8 cellular contexts compared by ENCODE assay signal in the genomic region with DNA sequence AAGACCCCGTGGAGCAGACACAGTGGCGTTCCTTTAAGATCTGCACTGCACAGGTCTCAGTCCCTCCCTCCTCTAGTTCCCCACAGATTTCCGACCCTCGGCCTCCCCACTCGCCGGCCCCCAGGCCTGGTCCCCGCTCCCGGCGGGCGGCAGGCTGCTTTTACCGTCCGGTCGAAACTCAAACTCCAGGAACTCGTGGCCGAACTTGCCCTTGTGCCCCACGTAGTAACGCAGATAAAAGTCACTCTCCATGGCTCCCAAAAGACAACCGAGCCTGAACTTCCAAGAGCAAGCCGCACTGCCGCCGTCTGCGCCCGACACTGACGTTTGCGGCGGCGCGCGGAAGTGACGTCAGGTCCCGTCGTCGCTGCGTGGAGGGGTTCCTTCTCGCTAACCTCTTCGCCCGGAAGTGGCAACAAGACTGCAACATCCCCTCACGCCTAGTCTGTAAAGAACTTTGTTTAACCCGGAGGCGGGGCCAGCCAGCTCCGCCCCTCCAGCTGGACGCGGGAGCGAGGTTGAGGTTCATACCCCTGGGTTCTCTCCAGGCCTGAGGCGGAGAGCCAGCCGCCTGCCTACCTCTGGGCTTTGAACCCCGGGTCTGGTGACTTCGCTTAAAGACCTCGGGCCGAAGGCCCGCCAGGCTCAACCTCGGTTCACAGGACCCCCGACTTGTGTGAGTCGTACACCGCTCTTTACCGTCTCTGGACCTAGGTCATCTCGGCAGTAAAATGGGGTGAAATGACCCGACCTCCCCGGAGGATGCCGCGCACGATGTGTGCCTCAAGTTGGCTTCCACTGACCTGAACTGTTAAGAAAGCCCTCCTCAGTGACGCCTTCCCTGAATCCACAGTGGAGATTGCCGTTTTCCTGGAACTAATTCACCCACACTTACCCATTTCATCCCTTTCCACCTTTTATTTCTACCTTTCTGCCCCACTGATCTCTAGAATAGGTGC. TPM values are rescaled to one million over a fixed set of nuclear protein-coding genes. Genes with fewer than 3 reads are reported as not detected.
DNase-seq lines count a peak whose midpoint lies in the region; ATAC-seq and TF ChIP-seq lines count a peak whose summit lies in the region.

A gene (minus strand): TSS at position 322 of the 959 bp plus-strand sequence. CDS start 70 bp downstream, at position 252.

- peaks cover 16% of the 10 kb centered on the region for H3K27me3 Mint-ChIP-seq in GM23338 (ENCODE audit: insufficient read depth, low read depth, poor library complexity)
- peaks cover 0 to 2% (median 0%) of the 10 kb centered on the region in 5 donors for H3K27me3 Mint-ChIP-seq in naive thymus-derived CD4-positive, alpha-beta T cell
- no peaks in the 10 kb centered on the region for H3K27me3 Mint-ChIP-seq in stimulated activated naive B cell treated with anti-CD40 and anti-IgM and Interleukin-4, amounts not matched to agents 10 μg/mL and 1 μg/mL and 100 μg/mL, for 72 hours

- H2AFZ ChIP-seq in GM23338, result peak within 1 kb of the TSS; percentile 89

- peaks cover 3% of the 10 kb centered on the region; the same call in 1 of the 3 replicates for H3K9me3 Mint-ChIP-seq in GM23338
- peaks cover 0 to 5% (median 0%) of the 10 kb centered on the region in 11 donors for H3K9me3 Mint-ChIP-seq in naive thymus-derived CD4-positive, alpha-beta T cell
- H3K9me3 Mint-ChIP-seq in stimulated activated naive B cell treated with anti-CD40 and anti-IgM and Interleukin-4, amounts not matched to agents 10 μg/mL and 1 μg/mL and 100 μg/mL, for 72 hours, result no peaks in the 10 kb centered on the region

- TF ChIP-seq CTCF in DOHH2 (IDR thresholded peaks at IDR 0.05; ENCODE audit: low read depth, low read length, poor library complexity, severe bottlenecking) (no peak), GM23338 (conservative IDR thresholded peaks at IDR 0.05; ENCODE audit: low read depth in 2 of 2) (no peak)

- POLR2A ChIA-PET in naive thymus-derived CD4-positive, alpha-beta T cell (lab: Charles Lee), result interaction anchor here (1.0 to 5.2 kb wide), 3 partner anchors 17 to 30 kb away, joined by 3 to 39 read pairs (median 3); a partner anchor contains a TSS

- H3K36me3 ChIP-seq in DOHH2 (ENCODE audit: control insufficient read depth, low read length) (peaks cover 37% of the 10 kb centered on the region), GM23338 (ENCODE audit: insufficient read depth) (peaks cover 16% of the 10 kb centered on the region)
- peaks cover 12 to 24% (median 15%) of the 10 kb centered on the region in 3 experiments for H3K36me3 ChIP-seq in naive thymus-derived CD4-positive, alpha-beta T cell (ENCODE audit: control insufficient read depth in 2 of 3, insufficient read depth in 3 of 3, low read length in 3 of 3)

- H3K4me1 ChIP-seq in DOHH2 (ENCODE audit: control insufficient read depth, low read length) (peaks cover 19% of the 10 kb centered on the region), GM23338 (ENCODE audit: insufficient read depth) (peaks cover 3% of the 10 kb centered on the region)
- H3K4me1 ChIP-seq in naive thymus-derived CD4-positive, alpha-beta T cell (ENCODE audit: control insufficient read depth in 2 of 2, insufficient read depth in 2 of 2, low read length in 2 of 2), result peaks cover 18 to 19% of the 10 kb centered on the region in 2 donors

- H4K20me1 ChIP-seq in DOHH2 (ENCODE audit: control insufficient read depth, insufficient read depth, low read depth, low read length) (peaks cover 11% of the 10 kb centered on the region; the same call in 1 of the 2 replicates), GM23338 (replicated peaks; ENCODE audit: insufficient read depth) (no peaks in the 10 kb centered on the region; the same call in 1 of the 2 replicates)

- H3K36me3 Mint-ChIP-seq in GM23338 (ENCODE audit: low read depth), result peaks cover 20% of the 10 kb centered on the region
- peaks cover 0 to 17% (median 12%) of the 10 kb centered on the region in 5 donors for H3K36me3 Mint-ChIP-seq in naive thymus-derived CD4-positive, alpha-beta T cell
- peaks cover 15 to 25% of the 10 kb centered on the region in 2 donors for H3K36me3 Mint-ChIP-seq in stimulated activated naive B cell treated with anti-CD40 and anti-IgM and Interleukin-4, amounts not matched to agents 10 μg/mL and 1 μg/mL and 100 μg/mL, for 72 hours

- peak within 1 kb of the TSS; percentile 100 for H3K4me3 ChIP-seq in DOHH2 (ENCODE audit: low read length)
- H3K4me3 ChIP-seq in GM23338, result peak within 1 kb of the TSS; percentile 99
- peak within 1 kb of the TSS; percentile 97 for H3K4me3 ChIP-seq in naive thymus-derived CD4-positive, alpha-beta T cell (ENCODE audit: low read length)

- H3K9me2 ChIP-seq in DOHH2 (replicated peaks; ENCODE audit: control insufficient read depth, low read length), result no peaks in the 10 kb centered on the region
- no peaks in the 10 kb centered on the region for H3K9me2 ChIP-seq in GM23338 (ENCODE audit: insufficient read depth)

- H3K27me3 ChIP-seq in DOHH2 (ENCODE audit: control insufficient read depth, low read length), result no peaks in the 10 kb centered on the region
- H3K27me3 ChIP-seq in GM23338 (ENCODE audit: insufficient read depth), result no peaks in the 10 kb centered on the region
- no peaks in the 10 kb centered on the region for H3K27me3 ChIP-seq in naive thymus-derived CD4-positive, alpha-beta T cell (ENCODE audit: control insufficient read depth in 2 of 2, insufficient read depth in 2 of 2, low read length in 2 of 2)

- H3F3A ChIP-seq in DOHH2 (ENCODE audit: control insufficient read depth, insufficient read depth), result peaks cover 16% of the 10 kb centered on the region
- 0 out of 2 replicates have a peak, but pooled peaks cover 4% of the 10 kb centered on the region for H3F3A ChIP-seq in GM23338 (replicated peaks; ENCODE audit: low read depth)

- H3K79me2 ChIP-seq in DOHH2 (ENCODE audit: control insufficient read depth, low read length), result peaks cover 42% of the 10 kb centered on the region
- H3K79me2 ChIP-seq in GM23338 (replicated peaks; ENCODE audit: insufficient read depth), result peaks cover 29% of the 10 kb centered on the region

- H3K4me1 Mint-ChIP-seq in GM23338, result peaks cover 7% of the 10 kb centered on the region
- peaks cover 18 to 47% (median 32%) of the 10 kb centered on the region in 7 donors for H3K4me1 Mint-ChIP-seq in naive thymus-derived CD4-positive, alpha-beta T cell
- H3K4me1 Mint-ChIP-seq in stimulated activated naive B cell treated with anti-CD40 and anti-IgM and Interleukin-4, amounts not matched to agents 10 μg/mL and 1 μg/mL and 100 μg/mL, for 72 hours, result peaks cover 18 to 33% of the 10 kb centered on the region in 2 donors

- DNase-seq in GM23338 (ENCODE audit: low spot score) (peak; percentile 98), LHCN-M2 (ENCODE audit: low read depth) (peak; percentile 92), RPMI8226 (peak; percentile 99), fibroblast of gingiva (ENCODE audit: low read depth) (peak; percentile 94)
- peak; percentile 90 to 91 for DNase-seq in activated T-helper 1 cell treated with anti-CD3 and anti-CD28 coated beads, Interleukin-2, amount 50 U/mL, for 16 hours (ENCODE audit: low read depth in 1 of 2, low spot score in 1 of 2)
- DNase-seq in naive thymus-derived CD4-positive, alpha-beta T cell, result peak; percentile 90 to 96 (median 95)
- DNase-seq in stimulated activated naive B cell treated with anti-CD40 and anti-IgM and Interleukin-4, amounts not matched to agents 10 μg/mL and 1 μg/mL and 100 μg/mL, for 72 hours, result peak; percentile 93

- peak; percentile 96 for ATAC-seq in GM23338
- peak; percentile 98 for ATAC-seq in naive thymus-derived CD4-positive, alpha-beta T cell
- ATAC-seq in stimulated activated naive B cell treated with anti-CD40 and anti-IgM and Interleukin-4, amounts not matched to agents 10 μg/mL and 1 μg/mL and 100 μg/mL, for 72 hours (replicated peaks), result peak; percentile 99

- peak within 1 kb of the TSS; percentile 94 for H3K27ac Mint-ChIP-seq in GM23338
- H3K27ac Mint-ChIP-seq in naive thymus-derived CD4-positive, alpha-beta T cell, result peak within 1 kb of the TSS; percentile 92 to 99 (median 98)
- H3K27ac Mint-ChIP-seq in stimulated activated naive B cell treated with anti-CD40 and anti-IgM and Interleukin-4, amounts not matched to agents 10 μg/mL and 1 μg/mL and 100 μg/mL, for 72 hours, result peak within 1 kb of the TSS; percentile 98

- CTCF ChIA-PET in naive thymus-derived CD4-positive, alpha-beta T cell (lab: Charles Lee), result no interaction called here

- no peaks in the 10 kb centered on the region for H3K9me3 ChIP-seq in DOHH2 (ENCODE audit: control insufficient read depth, insufficient read depth, low read length)
- H3K9me3 ChIP-seq in naive thymus-derived CD4-positive, alpha-beta T cell (ENCODE audit: control insufficient read depth in 2 of 3, low read length in 3 of 3), result no peaks in the 10 kb centered on the region

- H3K4me3 Mint-ChIP-seq in GM23338, result peak within 1 kb of the TSS; percentile 92
- peak within 1 kb of the TSS; percentile 96 to 99 (median 98) for H3K4me3 Mint-ChIP-seq in naive thymus-derived CD4-positive, alpha-beta T cell
- H3K4me3 Mint-ChIP-seq in stimulated activated naive B cell treated with anti-CD40 and anti-IgM and Interleukin-4, amounts not matched to agents 10 μg/mL and 1 μg/mL and 100 μg/mL, for 72 hours, result peak within 1 kb of the TSS; percentile 98 to 100

- H3K27ac ChIP-seq in DOHH2 (ENCODE audit: low read depth, low read length), result 0 out of 2 replicates have a peak within 1 kb of the TSS, but pooled peaks have one; percentile 4
- H3K27ac ChIP-seq in GM23338 (ENCODE audit: low read depth), result peak within 1 kb of the TSS; percentile 21; the same call in 1 of the 2 replicates
- H3K27ac ChIP-seq in naive thymus-derived CD4-positive, alpha-beta T cell (ENCODE audit: low read depth, low read length), result peak within 1 kb of the TSS; percentile 94

- intact Hi-C loops in naive thymus-derived CD4-positive, alpha-beta T cell (cut with micrococcal nuclease), result loop anchor here (1.0 to 5.0 kb wide), 14 partner anchors 18 to 1716 kb away; a partner anchor contains a TSS

- H3K4me2 ChIP-seq in DOHH2 (ENCODE audit: low read length) (peak within 1 kb of the TSS; percentile 92), GM23338 (peak within 1 kb of the TSS; percentile 99)

TF ChIP-seq in GM23338, 12 proteins besides CTCF, POLR2A, EP300 and RAD21 (continues in another document):
- TF ChIP-seq CREB1 (CRISPR knock-in tag; IDR thresholded peaks at IDR 0.05; ENCODE audit: low read depth) (peak; percentile 99), NANOG (IDR thresholded peaks at IDR 0.05; ENCODE audit: borderline replicate concordance) (no peak), POLR2AphosphoS5 (IDR thresholded peaks at IDR 0.05; ENCODE audit: low read depth) (peak; percentile 71)

RNA-seq across cellular contexts. Expression of the gene that starts here (rescaled TPM):
- 79.3 and 110 TPM in 2 replicates for total RNA-seq in GM23338 (2014; rRNA removed; shearing (Covaris generic))
- 181 and 185 TPM in 2 replicates for polyA plus RNA-seq in GM23338 (2016; fragmentation: Nextera tagmentation; extraction: Ambion mirVana)
- 31.7 and 36.5 TPM in 2 replicates for total RNA-seq in LHCN-M2 (2014; rRNA removed)
- polyA plus RNA-seq in LHCN-M2 (2012), result 70.6 TPM
- 10 to 100 TPM; 37.7 to 76.7 (median 52.3) TPM for total RNA-seq in naive thymus-derived CD4-positive, alpha-beta T cell
- polyA plus RNA-seq in naive thymus-derived CD4-positive, alpha-beta T cell, result 100 to 1,000 TPM in 1 of 2 donors, 10 to 100 TPM in 1; 97.2 to 108 TPM

Comparison
In these comparisons a context has a peak if more than half of its experiments do, and no peak if none do; other contexts are left out.
1. Peak in every context shown above with its lines: DNase-seq, ATAC-seq, H3K4me3 ChIP-seq and H3K27ac ChIP-seq.
2. H3K27ac ChIP-seq: peak in every context shown above with its lines; median percentile 94 in naive thymus-derived CD4-positive, alpha-beta T cell; 21 in GM23338; 4 in DOHH2.